ENCODE assay signal across 9 cellular contexts in genomic region chr10:13102002-13102794, GRCh38. TPM values are rescaled to one million over a fixed set of nuclear protein-coding genes. Genes with fewer than 3 reads are reported as not detected.
DNase-seq lines count a peak whose midpoint lies in the region; ATAC-seq and TF ChIP-seq lines count a peak whose summit lies in the region.
"Had no signal": no experiment of that assay in that cellular context is flagged by ENCODE, and none has a peak within 500 bp of the region (broad histone marks: within the 10 kb centered on the region; RNA-seq: fewer than 3 reads in every experiment).

No MANE protein-coding gene starts in this region.

- CTCF ChIA-PET in WTC11 (lab: Charles Lee): interaction anchor here (1.0 kb wide), 1 partner anchor 200 kb away, joined by 3 read pairs; no protein-coding TSS in a partner anchor

- H3K9me3 Mint-ChIP-seq in WTC11: no peaks in the 10 kb centered on the region

- POLR2A ChIA-PET in WTC11 (lab: Charles Lee): interaction anchor here (0.5 kb wide), 1 partner anchor 262 kb away, joined by 3 read pairs; no protein-coding TSS in a partner anchor

- peak overlapping the region; percentile 99 for H3K27ac ChIP-seq in psoas muscle

- H3K36me3 Mint-ChIP-seq in WTC11: no peaks in the 10 kb centered on the region

- ATAC-seq in WTC11 (no peak), psoas muscle (peak; percentile 22 to 47 (median 28)), GM21737 (IDR thresholded peaks at IDR 0.05; ENCODE audit: unreplicated experiment) (no peak), GM21529 (IDR thresholded peaks at IDR 0.05; ENCODE audit: unreplicated experiment) (no peak)

- peak overlapping the region; percentile 7; the same call in 1 of the 2 replicates for H3K4me3 Mint-ChIP-seq in WTC11

- TF ChIP-seq CTCF in WTC11 (IDR thresholded peaks at IDR 0.05) (no peak), fibroblast of the aortic adventitia (IDR thresholded peaks at IDR 0.05; ENCODE audit: insufficient read depth, low read length) (no peak), psoas muscle (IDR thresholded peaks at IDR 0.05) (no peak)

- H3K36me3 ChIP-seq in psoas muscle (ENCODE audit: insufficient read depth in 1 of 2, low read depth in 1 of 2): peaks cover 0 to 18% of the 10 kb centered on the region in 2 donors

- H3K27me3 ChIP-seq in psoas muscle (ENCODE audit: insufficient read depth in 3 of 3, low read length in 2 of 3): no peaks in the 10 kb centered on the region

- WGBS in psoas muscle, 3 donors: 17 to 31% (median 20%) methylated on average over 13 of the region's 13 CpGs

- H3K4me3 ChIP-seq in fibroblast of the aortic adventitia (ENCODE audit: low read depth, low read length) (peak overlapping the region; percentile 67), psoas muscle (peak overlapping the region; percentile 99)

- H3K27me3 Mint-ChIP-seq in WTC11 (ENCODE audit: low read depth): peaks cover 7% of the 10 kb centered on the region

- H3K4me1 ChIP-seq in psoas muscle: peaks cover 28% of the 10 kb centered on the region

- H3K9me3 ChIP-seq in psoas muscle: no peaks in the 10 kb centered on the region

- peak; percentile 37 for DNase-seq in GM03348 (ENCODE audit: low spot score)
- DNase-seq in WTC11 (ENCODE audit: low spot score): no peak
- DNase-seq in fibroblast of the aortic adventitia (ENCODE audit: low read depth): peak; percentile 63
- DNase-seq in psoas muscle: peak; percentile 23 to 72
- DNase-seq in NCI-H2227 (lab: John Stamatoyannopoulos, UW; ENCODE audit: unreplicated experiment): no peak
- no peak for DNase-seq in SKM-1 (lab: John Stamatoyannopoulos, UW; ENCODE audit: unreplicated experiment)
- DNase-seq: activated CD8-positive, alpha-beta memory T cell treated with anti-CD3 and anti-CD28 coated beads for 24 hours had no signal

- H3K27ac Mint-ChIP-seq in WTC11: no peak overlapping the region

- peaks cover 9% of the 10 kb centered on the region for H3K4me1 Mint-ChIP-seq in WTC11

- intact Hi-C loops in psoas muscle (cut with DNase I): no loop called here

TF ChIP-seq in WTC11, 78 proteins besides CTCF, POLR2A, EP300 and RAD21:
- TF ChIP-seq CREB1 (CRISPR knock-in tag; IDR thresholded peaks at IDR 0.05) (no peak), MAX (CRISPR knock-in tag; IDR thresholded peaks at IDR 0.05) (no peak), RORB (CRISPR knock-in tag; IDR thresholded peaks at IDR 0.05) (no peak), RELA (CRISPR knock-in tag; IDR thresholded peaks at IDR 0.05; ENCODE audit: borderline replicate concordance) (no peak), GRHL2 (CRISPR knock-in tag; IDR thresholded peaks at IDR 0.05; ENCODE audit: insufficient replicate concordance, severe bottlenecking) (no peak), IRF2 (CRISPR knock-in tag; IDR thresholded peaks at IDR 0.05; ENCODE audit: borderline replicate concordance, low read depth) (no peak), NR1H2 (CRISPR knock-in tag; IDR thresholded peaks at IDR 0.05) (no peak), ZNF512 (CRISPR knock-in tag; IDR thresholded peaks at IDR 0.05; ENCODE audit: borderline replicate concordance) (no peak), SMAD3 (CRISPR knock-in tag; IDR thresholded peaks at IDR 0.05; ENCODE audit: borderline replicate concordance) (no peak), MLX (CRISPR knock-in tag; IDR thresholded peaks at IDR 0.05) (no peak), NFE2L1 (CRISPR knock-in tag; IDR thresholded peaks at IDR 0.05) (no peak), E2F4 (CRISPR knock-in tag; IDR thresholded peaks at IDR 0.05; ENCODE audit: borderline replicate concordance, low read depth) (no peak), ELF4 (CRISPR knock-in tag; IDR thresholded peaks at IDR 0.05; ENCODE audit: low read depth) (no peak), CBFB (CRISPR knock-in tag; IDR thresholded peaks at IDR 0.05; ENCODE audit: low read depth) (no peak), FOXP4 (CRISPR knock-in tag; IDR thresholded peaks at IDR 0.05) (no peak), CREM (CRISPR knock-in tag; IDR thresholded peaks at IDR 0.05) (no peak)

RNA-seq across cellular contexts. Expression of gene OPTN, which starts 2.2 kb away (rescaled TPM):
- 32.4 to 44.3 TPM (median 36.0 TPM) in 3 replicates for total RNA-seq in WTC11 (2021)
- 107 and 157 TPM in 2 replicates for total RNA-seq in fibroblast of the aortic adventitia (ENCODE audit: low replicate concordance)
- 100 to 1,000 TPM; 178 to 561 (median 312) TPM for total RNA-seq in psoas muscle
- 100 to 1,000 TPM; 113 to 523 (median 518) TPM for polyA plus RNA-seq in psoas muscle

RNA-seq across cellular contexts. Expression of gene MCM10, which starts 59.2 kb away (rescaled TPM):
- total RNA-seq in WTC11 (2021): 40.7 to 44.3 TPM (median 42.4 TPM) in 3 replicates
- total RNA-seq in fibroblast of the aortic adventitia (ENCODE audit: low replicate concordance): 19.5 TPM in 1 of 2 replicates, not detected in the other
- total RNA-seq in psoas muscle: under 1 TPM in 3 of 4 donors, not detected in 1; 0.10 to 0.83 (median 0.32) TPM
- under 1 TPM; 0.07 to 0.21 (median 0.14) TPM for polyA plus RNA-seq in psoas muscle

Comparison
In these comparisons a context has a peak if more than half of its experiments do, and no peak if none do; other contexts are left out.
1. DNase-seq: peak in GM03348 (single experiment), fibroblast of the aortic adventitia (single experiment) and psoas muscle (2 of 2); none in WTC11 (single experiment), NCI-H2227 (single experiment) and SKM-1 (single experiment).
2. ATAC-seq: peak in psoas muscle (4 of 4); none in WTC11 (single experiment), GM21737 (single experiment) and GM21529 (single experiment).